Comparison of ENCODE assay signal across 7 cellular contexts in the genomic region with DNA sequence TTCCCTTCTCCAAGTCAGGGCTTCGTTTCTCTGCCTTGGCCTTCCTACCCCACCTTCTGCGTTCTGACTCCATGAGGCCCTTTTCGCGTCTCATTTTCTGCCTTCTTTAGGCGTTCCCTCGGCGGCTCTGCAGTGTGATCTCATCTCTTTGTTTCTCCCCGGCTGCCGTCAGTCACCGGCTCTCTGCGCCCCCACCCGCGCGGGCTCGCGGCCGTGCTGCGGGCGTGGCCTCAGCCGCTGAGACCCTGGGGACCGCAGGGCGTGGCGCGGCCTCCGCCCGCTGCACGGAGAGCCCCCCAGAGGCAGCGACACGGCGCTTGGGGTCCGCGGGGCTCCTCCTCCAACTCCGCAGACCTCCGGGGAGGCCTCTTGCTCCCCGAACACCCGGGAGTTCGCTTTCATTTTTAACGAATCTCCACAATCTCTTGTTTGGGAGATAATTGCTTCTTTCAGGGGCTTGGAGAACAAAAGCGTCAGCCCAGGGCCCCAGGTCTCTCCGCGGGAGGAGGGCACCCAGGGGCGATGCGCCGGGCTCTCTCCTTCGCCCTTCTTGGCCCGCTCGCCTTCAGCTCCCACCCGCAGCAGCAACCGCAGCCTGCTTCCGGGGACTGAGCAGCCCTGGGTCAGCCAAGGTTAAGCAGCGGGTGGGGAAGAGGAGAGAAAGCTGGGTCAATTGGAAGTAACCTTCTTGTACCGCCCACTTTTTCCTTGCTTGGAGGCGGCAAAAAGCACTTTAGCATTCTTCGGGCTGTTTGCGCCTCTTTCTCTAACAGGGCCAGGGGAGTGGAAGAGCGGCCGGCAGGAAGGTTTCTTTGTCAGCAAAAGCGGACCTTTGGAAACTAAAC. TPM values are rescaled to one million over a fixed set of nuclear protein-coding genes. Genes with fewer than 3 reads are reported as not detected.
DNase-seq lines count a peak whose midpoint lies in the region; ATAC-seq and TF ChIP-seq lines count a peak whose summit lies in the region.

No MANE protein-coding gene starts in this region.

- peaks cover 45% of the 10 kb centered on the region for H3K4me1 Mint-ChIP-seq in activated B cell treated with CpG ODN at 0.5 μM for 24 hours

- POLR2A ChIA-PET in activated B cell treated with CpG ODN at 0.5 μM for 24 hours (lab: Charles Lee): interaction anchor here (0.6 to 1.5 kb wide), 6 partner anchors 10 to 1367 kb away, joined by 3 to 7 read pairs (median 4); a partner anchor contains a TSS

- peak; percentile 83 for ATAC-seq in GM18517 (IDR thresholded peaks at IDR 0.05; ENCODE audit: unreplicated experiment)
- peak; percentile 92 for ATAC-seq in HG02970 (IDR thresholded peaks at IDR 0.05; ENCODE audit: low FRiP score, unreplicated experiment)
- peak; percentile 94 for ATAC-seq in activated B cell treated with CpG ODN at 0.5 μM for 24 hours (ENCODE audit: low read depth)

- DNase-seq in NCI-H1930 (lab: John Stamatoyannopoulos, UW): peak; percentile 66 to 85
- DNase-seq in activated B cell treated with CpG ODN at 0.5 μM for 24 hours: peak; percentile 80
- DNase-seq in cardiac fibroblast (ENCODE audit: low read depth in 2 of 2): peak; percentile 85 to 90
- peak; percentile 66 for DNase-seq in inferior parietal cortex (ENCODE audit: extremely low spot score)
- peak; percentile 90 for DNase-seq in spleen

- peak in 1 of 3 donors; percentile 37 for TF ChIP-seq POLR2A in spleen (IDR thresholded peaks at IDR 0.05)

- no peaks in the 10 kb centered on the region for H3K36me3 ChIP-seq in spleen

- CTCF ChIA-PET in activated B cell treated with CpG ODN at 0.5 μM for 24 hours (lab: Charles Lee): no interaction called here

- intact Hi-C loops in activated B cell treated with CpG ODN at 0.5 μM for 24 hours (cut with micrococcal nuclease): loop anchor here (1.0 to 2.0 kb wide), 5 partner anchors 7 to 1912 kb away; a partner anchor contains a TSS
- intact Hi-C loops in spleen (cut with DNase I; ENCODE audit: low total_unique reads): no loop called here

- TF ChIP-seq CTCF in activated B cell treated with CpG ODN at 0.5 μM for 24 hours (IDR thresholded peaks at IDR 0.05): no peak
- no peak for TF ChIP-seq CTCF in cardiac fibroblast (IDR thresholded peaks at IDR 0.05; ENCODE audit: low read depth, low read length)
- no peak for TF ChIP-seq CTCF in spleen (IDR thresholded peaks at IDR 0.05 in 8 of 11, conservative IDR thresholded peaks at IDR 0.05 in 3 of 11)

- peak overlapping the region; percentile 82 to 98 (median 90) for H3K27ac ChIP-seq in spleen

- peak overlapping the region; percentile 94 for H3K4me3 Mint-ChIP-seq in activated B cell treated with CpG ODN at 0.5 μM for 24 hours

- H3K4me3 ChIP-seq in cardiac fibroblast (replicated peaks in 1 of 2; ENCODE audit: low read depth in 2 of 2, low read length in 2 of 2) (peak overlapping the region; percentile 54 to 58), spleen (peak overlapping the region; percentile 49 to 76 (median 59))

- peaks cover 0 to 5% (median 0%) of the 10 kb centered on the region in 7 donors for H3K27me3 ChIP-seq in spleen (replicated peaks in 1 of 7)

- no peaks in the 10 kb centered on the region for H3K9me3 ChIP-seq in spleen

- no peaks in the 10 kb centered on the region for H3K27me3 Mint-ChIP-seq in activated B cell treated with CpG ODN at 0.5 μM for 24 hours

- peaks cover 2% of the 10 kb centered on the region for H3K36me3 Mint-ChIP-seq in activated B cell treated with CpG ODN at 0.5 μM for 24 hours (ENCODE audit: low read depth)

- peak overlapping the region; percentile 99 for H3K27ac Mint-ChIP-seq in activated B cell treated with CpG ODN at 0.5 μM for 24 hours

- no peaks in the 10 kb centered on the region for H3K9me3 Mint-ChIP-seq in activated B cell treated with CpG ODN at 0.5 μM for 24 hours

- WGBS in spleen, 5 donors: 0 to 1% (median 1%) methylated on average over 55 to 58 of the region's 58 CpGs

- peaks cover 0 to 39% (median 21%) of the 10 kb centered on the region in 6 donors for H3K4me1 ChIP-seq in spleen

RNA-seq across cellular contexts. Expression of a gene that starts 35.2 kb away (rescaled TPM):
- total RNA-seq in activated B cell treated with CpG ODN at 0.5 μM for 24 hours (not detected in 2 replicates), spleen (under 1 TPM in 1 of 7 donors, not detected in 6; 0.20 TPM)
- polyA plus RNA-seq in spleen: under 1 TPM in 2 of 3 donors, not detected in 1; 0.14 to 0.38 TPM

Comparison
In these comparisons a context has a peak if more than half of its experiments do, and no peak if none do; other contexts are left out.
1. Peak in every context shown above with its lines: DNase-seq, ATAC-seq, H3K4me3 ChIP-seq and H3K27ac ChIP-seq.